ENCODE assay signal across 14 cellular contexts in genomic region chr5:89255845-89256463, GRCh38.
DNase-seq lines count a peak whose midpoint lies in the region; ATAC-seq, FAIRE-seq and TF ChIP-seq lines count a peak whose summit lies in the region.
"Had no signal": no experiment of that assay in that cellular context is flagged by ENCODE, and none has a peak within 500 bp of the region (broad histone marks: within the 10 kb centered on the region; RNA-seq: fewer than 3 reads in every experiment).

No MANE protein-coding gene starts in this region.

- no peak overlapping the region for H3K27ac ChIP-seq in sigmoid colon
- H3K27ac ChIP-seq: BLaER1 had no signal

- TF ChIP-seq EP300 in sigmoid colon (IDR thresholded peaks at IDR 0.05): no peak

- no peak overlapping the region for H3K4me3 Mint-ChIP-seq in stimulated activated memory B cell treated with anti-CD40 and anti-IgM and Interleukin-4, amounts not matched to agents 10 μg/mL and 1 μg/mL and 100 μg/mL, for 72 hours
- H3K4me3 Mint-ChIP-seq: immature natural killer cell had no signal

- peak; percentile 57 for ATAC-seq in stimulated activated memory B cell treated with anti-CD40 and anti-IgM and Interleukin-4, amounts not matched to agents 10 μg/mL and 1 μg/mL and 100 μg/mL, for 72 hours
- ATAC-seq in HG02588 (IDR thresholded peaks at IDR 0.05; ENCODE audit: unreplicated experiment): no peak

- no peaks in the 10 kb centered on the region for H3K36me3 ChIP-seq in sigmoid colon
- H3K36me3 ChIP-seq: BLaER1 had no signal

- H3K36me3 Mint-ChIP-seq in stimulated activated memory B cell treated with anti-CD40 and anti-IgM and Interleukin-4, amounts not matched to agents 10 μg/mL and 1 μg/mL and 100 μg/mL, for 72 hours: no peaks in the 10 kb centered on the region

- no peaks in the 10 kb centered on the region for H3K9me3 ChIP-seq in sigmoid colon
- H3K9me3 ChIP-seq: BLaER1 had no signal

- no peaks in the 10 kb centered on the region for H3K27me3 ChIP-seq in sigmoid colon
- H3K27me3 ChIP-seq: BLaER1 had no signal

- H3K4me1 Mint-ChIP-seq in stimulated activated memory B cell treated with anti-CD40 and anti-IgM and Interleukin-4, amounts not matched to agents 10 μg/mL and 1 μg/mL and 100 μg/mL, for 72 hours: peaks cover 5% of the 10 kb centered on the region
- H3K4me1 Mint-ChIP-seq: immature natural killer cell had no signal

- TF ChIP-seq POLR2A in sigmoid colon (IDR thresholded peaks at IDR 0.05): no peak

- no peak for FAIRE-seq in RCC 7860 (lab: Jason Lieb, UNC)

- no peak overlapping the region for H3K27ac Mint-ChIP-seq in stimulated activated memory B cell treated with anti-CD40 and anti-IgM and Interleukin-4, amounts not matched to agents 10 μg/mL and 1 μg/mL and 100 μg/mL, for 72 hours
- H3K27ac Mint-ChIP-seq: immature natural killer cell had no signal

- DNase-seq in NOMO-1 treated with DMSO at 0.1 percent for 48 hours (lab: John Stamatoyannopoulos, UW; ENCODE audit: unreplicated experiment) (peak; percentile 25), NOMO-1 treated with dmso at 0.1 percent for 144 hours (lab: John Stamatoyannopoulos, UW; ENCODE audit: unreplicated experiment) (no peak), RCC 7860 (ENCODE audit: low spot score) (peak; percentile 22), epithelial cell of proximal tubule (ENCODE audit: low read depth) (peak; percentile 15), sigmoid colon (no peak)
- no peak for DNase-seq in NK-92 treated with Interleukin-12 subunit alpha and Interleukin-12 subunit beta, amount 100 ng/mL, for 24 hours (lab: John Stamatoyannopoulos, UW)
- DNase-seq: activated CD4-positive, alpha-beta T cell treated with anti-CD3 and anti-CD28 coated beads for 4 hours; aorta; immature natural killer cell; NCI-H524 treated with DMSO at 0.1 percent for 48 hours; substantia nigra had no signal

- H3K9me3 Mint-ChIP-seq in stimulated activated memory B cell treated with anti-CD40 and anti-IgM and Interleukin-4, amounts not matched to agents 10 μg/mL and 1 μg/mL and 100 μg/mL, for 72 hours: peaks cover 2% of the 10 kb centered on the region

- no peaks in the 10 kb centered on the region for H3K27me3 Mint-ChIP-seq in stimulated activated memory B cell treated with anti-CD40 and anti-IgM and Interleukin-4, amounts not matched to agents 10 μg/mL and 1 μg/mL and 100 μg/mL, for 72 hours

- no peak for TF ChIP-seq CTCF in epithelial cell of proximal tubule (conservative IDR thresholded peaks at IDR 0.05; ENCODE audit: low read depth, low read length)
- no peak for TF ChIP-seq CTCF in sigmoid colon (IDR thresholded peaks at IDR 0.05)

- WGBS in sigmoid colon, 2 donors: 87 to 96% methylated on average over 5 of the region's 5 CpGs

- no peaks in the 10 kb centered on the region for H3K4me1 ChIP-seq in sigmoid colon

- H3K4me3 ChIP-seq in epithelial cell of proximal tubule (ENCODE audit: low read depth, low read length) (no peak overlapping the region), sigmoid colon (no peak overlapping the region)
- H3K4me3 ChIP-seq: BLaER1 had no signal

- intact Hi-C loops in sigmoid colon (cut with DNase I): no loop called here

Comparison
In these comparisons a context has a peak if more than half of its experiments do, and no peak if none do; other contexts are left out.
1. DNase-seq: peak in NOMO-1 treated with DMSO at 0.1 percent for 48 hours (single experiment), RCC 7860 (single experiment) and epithelial cell of proximal tubule (single experiment); none in NOMO-1 treated with dmso at 0.1 percent for 144 hours (single experiment), NK-92 treated with Interleukin-12 subunit alpha and Interleukin-12 subunit beta, amount 100 ng/mL, for 24 hours (single experiment) and sigmoid colon (single experiment).